ENCODE assay signal across 9 cellular contexts in genomic region chrX:38806875-38807601, GRCh38. TPM values are rescaled to one million over a fixed set of nuclear protein-coding genes. Genes with fewer than 3 reads are reported as not detected.
DNase-seq lines count a peak whose midpoint lies in the region; ATAC-seq and TF ChIP-seq lines count a peak whose summit lies in the region.
"Had no signal": no experiment of that assay in that cellular context is flagged by ENCODE, and none has a peak within 500 bp of the region (broad histone marks: within the 10 kb centered on the region; RNA-seq: fewer than 3 reads in every experiment).

No MANE protein-coding gene starts in this region.

- H3K27ac ChIP-seq in heart right ventricle = peak overlapping the region in 6 of 10 donors; percentile 11 to 96 (median 95)
- H3K27ac ChIP-seq in liver (ENCODE audit: low read depth in 1 of 2, low read length in 2 of 2) = peak overlapping the region in 1 of 2 donors; percentile 90
- peak overlapping the region; percentile 87 to 98 (median 94) for H3K27ac ChIP-seq in upper lobe of left lung

- ATAC-seq in heart right ventricle (no peak), Right ventricle myocardium inferior (no peak), upper lobe of left lung (ENCODE audit: low FRiP score in 2 of 2) (no peak), GM21723 (IDR thresholded peaks at IDR 0.05; ENCODE audit: unreplicated experiment) (no peak)
- ATAC-seq in activated naive CD8-positive, alpha-beta T cell treated with anti-CD3 and anti-CD28 coated beads, Interleukin-2, amount 10 ng/mL, durations not matched to agents 7 days and 5 days (ENCODE audit: low read depth) = no peak

- no peak for TF ChIP-seq EP300 in upper lobe of left lung (IDR thresholded peaks at IDR 0.05)

- H3K27me3 ChIP-seq in heart right ventricle (no peaks in the 10 kb centered on the region), liver (ENCODE audit: control insufficient read depth in 4 of 4, insufficient read depth in 4 of 4, low read length in 3 of 4) (no peaks in the 10 kb centered on the region), upper lobe of left lung (no peaks in the 10 kb centered on the region)

- peak in 1 of 2 donors; percentile 33 for TF ChIP-seq RAD21 in liver (IDR thresholded peaks at IDR 0.05)

- H3K27me3 Mint-ChIP-seq in activated naive CD8-positive, alpha-beta T cell treated with anti-CD3 and anti-CD28 coated beads, Interleukin-2, amount 10 ng/mL, durations not matched to agents 7 days and 5 days = no peaks in the 10 kb centered on the region

- TF ChIP-seq POLR2A in upper lobe of left lung (IDR thresholded peaks at IDR 0.05) = no peak

- H3K4me3 ChIP-seq in heart right ventricle (peak overlapping the region in 7 of 10 donors; percentile 68 to 77 (median 71)), liver (ENCODE audit: low read depth in 1 of 3, low read length in 3 of 3) (peak overlapping the region; percentile 18 to 83 (median 66)), upper lobe of left lung (peak overlapping the region in 3 of 4 donors; percentile 60 to 76 (median 71))

- intact Hi-C loops in heart right ventricle (cut with DNase I) (loop anchor here in 4 of 10 donors (10.0 kb wide), 2 partner anchors 178 to 338 kb away; no protein-coding TSS in a partner anchor), Right ventricle myocardium inferior (cut with DNase I) (no loop called here), posterior vena cava (cut with DNase I) (loop anchor here in 1 of 2 donors (10.0 kb wide), 2 partner anchors 58 to 128 kb away; no protein-coding TSS in a partner anchor)

- H3K9me3 ChIP-seq in heart right ventricle (no peaks in the 10 kb centered on the region), liver (ENCODE audit: control insufficient read depth in 4 of 4, low read length in 3 of 4) (no peaks in the 10 kb centered on the region), upper lobe of left lung (no peaks in the 10 kb centered on the region)

- H3K4me1 ChIP-seq in heart right ventricle (peaks cover 0 to 50% (median 23%) of the 10 kb centered on the region in 9 donors), liver (ENCODE audit: control insufficient read depth in 4 of 4, insufficient read depth in 4 of 4, low read length in 3 of 4) (peaks cover 0 to 10% (median 6%) of the 10 kb centered on the region in 4 donors), upper lobe of left lung (peaks cover 6 to 15% (median 10%) of the 10 kb centered on the region in 4 donors)

- POLR2A ChIA-PET in activated naive CD8-positive, alpha-beta T cell treated with anti-CD3 and anti-CD28 coated beads, Interleukin-2, amount 10 ng/mL, durations not matched to agents 7 days and 5 days (lab: Charles Lee) = interaction anchor here (0.8 to 7.2 kb wide), 3 partner anchors 9 to 1774 kb away, joined by 3 to 82 read pairs (median 3); no protein-coding TSS in a partner anchor

- peak overlapping the region in 1 of 2 donors; percentile 75 for H3K9ac ChIP-seq in liver (ENCODE audit: low read depth in 1 of 2, low read length in 2 of 2)

- no peaks in the 10 kb centered on the region for H3K9me3 Mint-ChIP-seq in activated naive CD8-positive, alpha-beta T cell treated with anti-CD3 and anti-CD28 coated beads, Interleukin-2, amount 10 ng/mL, durations not matched to agents 7 days and 5 days

- H3K36me3 ChIP-seq in heart right ventricle (no peaks in the 10 kb centered on the region), liver (ENCODE audit: control insufficient read depth in 4 of 4, insufficient read depth in 3 of 4, low read depth in 1 of 4, low read length in 3 of 4) (no peaks in the 10 kb centered on the region), upper lobe of left lung (no peaks in the 10 kb centered on the region)

- WGBS in heart right ventricle, 2 donors = 56 to 62% methylated on average over 7 of the region's 7 CpGs
- 11% methylated on average over 7 of the region's 7 CpGs for WGBS in liver
- WGBS in upper lobe of left lung, 2 donors = 35 to 60% methylated on average over 7 of the region's 7 CpGs

- H3K36me3 Mint-ChIP-seq in activated naive CD8-positive, alpha-beta T cell treated with anti-CD3 and anti-CD28 coated beads, Interleukin-2, amount 10 ng/mL, durations not matched to agents 7 days and 5 days = peaks cover 23% of the 10 kb centered on the region

- H3K4me3 Mint-ChIP-seq in activated naive CD8-positive, alpha-beta T cell treated with anti-CD3 and anti-CD28 coated beads, Interleukin-2, amount 10 ng/mL, durations not matched to agents 7 days and 5 days = peak overlapping the region; percentile 99

- H3K27ac Mint-ChIP-seq in activated naive CD8-positive, alpha-beta T cell treated with anti-CD3 and anti-CD28 coated beads, Interleukin-2, amount 10 ng/mL, durations not matched to agents 7 days and 5 days = peak overlapping the region; percentile 87

- DNase-seq in heart right ventricle (no peak), Right ventricle myocardium inferior (ENCODE audit: missing footprints) (no peak), upper lobe of left lung (no peak), posterior vena cava (ENCODE audit: low spot score) (no peak), NCI-H2171 treated with DMSO at 0.1 percent for 48 hours (lab: John Stamatoyannopoulos, UW) (no peak)
- DNase-seq in activated naive CD8-positive, alpha-beta T cell treated with anti-CD3 and anti-CD28 coated beads, Interleukin-2, amount 10 ng/mL, durations not matched to agents 7 days and 5 days = no peak
- DNase-seq: stimulated activated CD4-positive, alpha-beta T cell treated with anti-CD3 and anti-CD28 coated beads, Interleukin-4, amount 100 ng/mL, for 24 hours had no signal

- TF ChIP-seq CTCF in heart right ventricle (IDR thresholded peaks at IDR 0.05) (no peak), liver (IDR thresholded peaks at IDR 0.05; ENCODE audit: low read depth, low read length, missing input control) (no peak), upper lobe of left lung (IDR thresholded peaks at IDR 0.05) (no peak)

- peaks cover 22% of the 10 kb centered on the region for H3K4me1 Mint-ChIP-seq in activated naive CD8-positive, alpha-beta T cell treated with anti-CD3 and anti-CD28 coated beads, Interleukin-2, amount 10 ng/mL, durations not matched to agents 7 days and 5 days

TF ChIP-seq in liver, 16 proteins besides CTCF, POLR2A, EP300 and RAD21:
- no peak for TF ChIP-seq NR2F2 (IDR thresholded peaks at IDR 0.05)
- TF ChIP-seq HNF4A (conservative IDR thresholded peaks at IDR 0.05) = peak in 1 of 2 donors; percentile 26
- no peak for TF ChIP-seq HNF4G (IDR thresholded peaks at IDR 0.05)
- TF ChIP-seq SP1 (IDR thresholded peaks at IDR 0.05) = no peak
- peak in 1 of 2 donors; percentile 23 for TF ChIP-seq RXRA (IDR thresholded peaks at IDR 0.05)

RNA-seq across cellular contexts. Expression of gene MID1IP1, which starts 5.8 kb away (rescaled TPM):
- total RNA-seq in heart right ventricle (100 to 1,000 TPM in 1 of 10 donors, 10 to 100 TPM in 9; 15.2 to 171 (median 26.9) TPM), Right ventricle myocardium inferior (54.2 TPM), liver (10 to 100 TPM; 33.6 to 92.0 TPM), upper lobe of left lung (100 to 1,000 TPM in 5 of 6 donors, 10 to 100 TPM in 1; 88.0 to 187 (median 121) TPM), posterior vena cava (10 to 100 TPM; 36.7 to 41.7 TPM)
- polyA plus RNA-seq in heart right ventricle (10 to 100 TPM; 20.0 to 30.9 TPM), liver (10 to 100 TPM in 1 of 2 donors, 1 to 10 TPM in 1; 6.8 to 40.5 TPM)
- 10 to 100 TPM; 73.6 to 76.5 TPM for total RNA-seq in activated naive CD8-positive, alpha-beta T cell treated with anti-CD3 and anti-CD28 coated beads, Interleukin-2, amount 10 ng/mL, durations not matched to agents 7 days and 5 days
